ENCODE assay signal across 11 cellular contexts in genomic region chr1:33364578-33364945, GRCh38. TPM values are rescaled to one million over a fixed set of nuclear protein-coding genes. Genes with fewer than 3 reads are reported as not detected.
A peak's percentile ranks its signal among the peaks of the same experiment; 100 is the strongest.
DNase-seq lines count a peak whose midpoint lies in the region; ATAC-seq and TF ChIP-seq lines count a peak whose summit lies in the region.
"Had no signal": no experiment of that assay in that cellular context is flagged by ENCODE, and none has a peak within 500 bp of the region (broad histone marks: within the 10 kb centered on the region; RNA-seq: fewer than 3 reads in every experiment).

No MANE protein-coding gene starts in this region.

- no peaks in the 10 kb centered on the region for H4K20me1 ChIP-seq in osteoblast (ENCODE audit: insufficient read depth, low read length)

- DNase-seq in ELF-1 (ENCODE audit: low read depth, low spot score) (peak; percentile 67), NCI-H82 treated with DMSO at 0.1 percent for 48 hours (lab: John Stamatoyannopoulos, UW; ENCODE audit: unreplicated experiment) (peak; percentile 52), gastrocnemius medialis (peak in 1 of 2 donors; percentile 24), osteoblast (ENCODE audit: insufficient read length, low spot score, missing footprints) (no peak), SIG-M5 (lab: John Stamatoyannopoulos, UW) (no peak), amniotic stem cell (lab: John Stamatoyannopoulos, UW) (no peak)
- DNase-seq: small intestine had no signal

- intact Hi-C loops in gastrocnemius medialis (cut with DNase I; ENCODE audit: low total_unique reads) = loop anchor here (10.0 kb wide), 1 partner anchor 240 kb away; no protein-coding TSS in a partner anchor

- no peak overlapping the region for H3K4me2 ChIP-seq in osteoblast (ENCODE audit: insufficient read depth, low read length)

- no peak for TF ChIP-seq POLR2A in gastrocnemius medialis (IDR thresholded peaks at IDR 0.05)

- H3K9me3 ChIP-seq in iPS-15b (ENCODE audit: control insufficient read depth, insufficient read depth, low read length) (no peaks in the 10 kb centered on the region), gastrocnemius medialis (no peaks in the 10 kb centered on the region), osteoblast (ENCODE audit: low read depth, low read length) (no peaks in the 10 kb centered on the region)

- TF ChIP-seq CTCF in gastrocnemius medialis (IDR thresholded peaks at IDR 0.05 in 4 of 5, conservative IDR thresholded peaks at IDR 0.05 in 1 of 5) (no peak), osteoblast (IDR thresholded peaks at IDR 0.05; ENCODE audit: extremely low read depth, low read depth, low read length) (no peak)

- peak overlapping the region; percentile 86 to 98 (median 96) for H3K27ac ChIP-seq in gastrocnemius medialis
- no peak overlapping the region for H3K27ac ChIP-seq in osteoblast (ENCODE audit: low read depth, low read length)

- peaks cover 21% of the 10 kb centered on the region for H3K27me3 ChIP-seq in iPS-15b (ENCODE audit: control insufficient read depth, insufficient read depth, low read length)
- no peaks in the 10 kb centered on the region for H3K27me3 ChIP-seq in gastrocnemius medialis
- no peaks in the 10 kb centered on the region for H3K27me3 ChIP-seq in osteoblast (ENCODE audit: insufficient read depth, low read length)

- H3K4me3 ChIP-seq in iPS-15b (ENCODE audit: low read depth, low read length) (peak overlapping the region; percentile 1), gastrocnemius medialis (no peak overlapping the region), osteoblast (ENCODE audit: insufficient read depth, low read length) (no peak overlapping the region)

- H3K9ac ChIP-seq in iPS-15b (ENCODE audit: low read depth, low read length) = no peak overlapping the region

- H3K4me1 ChIP-seq in iPS-15b (ENCODE audit: control insufficient read depth, insufficient read depth, low read length) = peaks cover 35% of the 10 kb centered on the region
- H3K4me1 ChIP-seq in gastrocnemius medialis = peaks cover 55 to 63% of the 10 kb centered on the region in 2 donors
- H3K4me1 ChIP-seq in osteoblast (ENCODE audit: insufficient read depth, low read length) = peaks cover 14% of the 10 kb centered on the region

- in situ Hi-C loops in gastrocnemius medialis (cut with MboI; ENCODE audit: low sequenced_read_pairs in 4 of 4) = loop anchor here in 2 of 4 donors (25.0 kb wide), 1 partner anchor 98 kb away; the partner anchor contains the start of gene ZSCAN20 (in 2 of the 2)

- H2AFZ ChIP-seq in osteoblast (ENCODE audit: low read length) = no peak overlapping the region

- ATAC-seq in gastrocnemius medialis = no peak
- no peak for ATAC-seq in HG03108 (IDR thresholded peaks at IDR 0.05; ENCODE audit: unreplicated experiment)
- ATAC-seq: activated T-helper 17 cell treated with anti-CD3 and anti-CD28 coated beads, Interleukin-2, amount 50 U/mL, for 72 hours had no signal

- H3K36me3 ChIP-seq in iPS-15b (ENCODE audit: control insufficient read depth, insufficient read depth, low read length) = no peaks in the 10 kb centered on the region
- H3K36me3 ChIP-seq in gastrocnemius medialis = no peaks in the 10 kb centered on the region
- peaks cover 50% of the 10 kb centered on the region for H3K36me3 ChIP-seq in osteoblast (ENCODE audit: insufficient read depth, low read length)

- H3K79me2 ChIP-seq in osteoblast (ENCODE audit: insufficient read depth, low read length) = peaks cover 2% of the 10 kb centered on the region

RNA-seq across cellular contexts. Expression of gene A3GALT2, which starts 43.7 kb away (rescaled TPM):
- not detected for total RNA-seq in gastrocnemius medialis
- under 0.01 TPM in 1 of 2 replicates, not detected in the other for total RNA-seq in osteoblast
- total RNA-seq: activated T-helper 17 cell treated with anti-CD3 and anti-CD28 coated beads, Interleukin-2, amount 50 U/mL, for 72 hours; dermis microvascular lymphatic vessel endothelial cell had no signal

Comparison
In these comparisons a context has a peak if more than half of its experiments do, and no peak if none do; other contexts are left out.
1. DNase-seq: peak in ELF-1 (single experiment) and NCI-H82 treated with DMSO at 0.1 percent for 48 hours (single experiment); none in osteoblast (single experiment), SIG-M5 (single experiment) and amniotic stem cell (single experiment).